Comparison of ENCODE assay signal across 8 cellular contexts in the genomic region with DNA sequence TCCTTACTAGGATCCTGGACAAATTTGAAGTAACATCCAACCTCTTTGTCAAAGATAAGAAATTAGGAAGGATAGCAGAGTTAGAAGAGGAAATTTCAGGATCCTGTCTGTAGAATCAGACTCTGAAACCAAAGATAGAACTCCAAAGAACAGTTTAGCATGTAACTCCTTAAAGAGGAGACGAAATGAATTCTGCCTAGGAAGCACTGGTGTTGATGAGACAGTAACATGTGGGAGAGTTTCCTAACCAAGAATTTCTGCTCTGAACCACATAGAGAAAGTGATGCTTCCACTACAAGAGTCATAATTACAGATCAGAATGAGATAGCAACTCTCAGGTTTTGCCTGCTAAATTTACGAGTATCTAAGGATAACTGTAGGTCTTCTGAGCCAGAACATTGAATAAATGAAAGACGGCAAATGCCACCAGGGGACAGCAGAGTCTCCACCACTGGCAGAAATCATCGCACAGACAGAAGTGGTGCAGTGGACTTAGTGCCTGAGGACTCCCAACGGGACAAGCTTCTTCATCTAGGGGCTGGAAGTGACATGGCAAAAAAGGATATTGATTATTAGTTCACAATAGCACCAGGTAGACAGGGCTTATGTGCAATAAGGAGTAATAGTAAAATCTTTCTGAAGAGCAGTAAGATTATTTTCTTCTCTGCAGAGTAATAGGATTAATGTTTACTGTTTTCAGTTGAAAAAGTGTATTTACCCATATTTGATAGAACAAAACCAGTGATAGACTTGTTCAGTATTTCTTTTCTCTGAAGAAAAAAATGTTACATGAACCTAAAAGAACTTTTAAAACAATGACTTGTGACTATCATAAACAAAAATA. TPM values are rescaled to one million over a fixed set of nuclear protein-coding genes. Genes with fewer than 3 reads are reported as not detected.
DNase-seq lines count a peak whose midpoint lies in the region; ATAC-seq and TF ChIP-seq lines count a peak whose summit lies in the region.

No MANE protein-coding gene starts in this region.

- no peak for TF ChIP-seq POLR2A in gastrocnemius medialis (IDR thresholded peaks at IDR 0.05)

- POLR2A ChIA-PET in GM10248 (lab: Yijun Ruan, JAX), result no interaction called here

- ATAC-seq in GM21786 (IDR thresholded peaks at IDR 0.05; ENCODE audit: unreplicated experiment) (peak; percentile 96), right cardiac atrium (peak; percentile 93 to 95), gastrocnemius medialis (peak; percentile 87 to 97)

- WGBS in right cardiac atrium, result 17% methylated on average over 5 of the region's 5 CpGs

- TF ChIP-seq CTCF in GM10248 (IDR thresholded peaks at IDR 0.05; ENCODE audit: control extremely low read depth, extremely low read depth, low read depth, missing control alignments) (peak; percentile 73), gastrocnemius medialis (IDR thresholded peaks at IDR 0.05 in 4 of 5, conservative IDR thresholded peaks at IDR 0.05 in 1 of 5) (peak; percentile 82 to 95 (median 91))

- H3K27me3 ChIP-seq in Karpas-422 (ENCODE audit: low read length), result no peaks in the 10 kb centered on the region; the same call in 1 of the 2 replicates
- no peaks in the 10 kb centered on the region for H3K27me3 ChIP-seq in right cardiac atrium (ENCODE audit: control insufficient read depth, insufficient read depth)
- H3K27me3 ChIP-seq in gastrocnemius medialis, result no peaks in the 10 kb centered on the region

- H3K9me3 ChIP-seq in Karpas-422 (ENCODE audit: low read length) (no peaks in the 10 kb centered on the region), right cardiac atrium (ENCODE audit: control insufficient read depth, low read length) (no peaks in the 10 kb centered on the region), gastrocnemius medialis (no peaks in the 10 kb centered on the region)

- H3K4me2 ChIP-seq in Karpas-422 (ENCODE audit: low read depth, low read length, poor library complexity, severe bottlenecking), result no peak overlapping the region

- no peaks in the 10 kb centered on the region for H3K79me2 ChIP-seq in Karpas-422 (ENCODE audit: low read length)

- no peaks in the 10 kb centered on the region for H4K20me1 ChIP-seq in Karpas-422 (ENCODE audit: insufficient read depth, low read depth, low read length)

- H3K36me3 ChIP-seq in Karpas-422 (ENCODE audit: insufficient read depth, low read length), result no peaks in the 10 kb centered on the region
- H3K36me3 ChIP-seq in gastrocnemius medialis, result no peaks in the 10 kb centered on the region

- no peak overlapping the region for H2AFZ ChIP-seq in Karpas-422 (ENCODE audit: low read length)

- CTCF ChIA-PET in GM10248 (lab: Yijun Ruan, JAX), result interaction anchor here (1.0 to 1.6 kb wide), 3 partner anchors 117 to 444 kb away, joined by 3 to 9 read pairs (median 4); no protein-coding TSS in a partner anchor

- DNase-seq in GM10248 (ENCODE audit: extremely low spot score) (peak; percentile 59), Karpas-422 (peak; percentile 74), SKM-1 treated with dmso at 0.1 percent for 144 hours (lab: John Stamatoyannopoulos, UW; ENCODE audit: unreplicated experiment) (peak; percentile 26), anterior cingulate cortex (lab: John Stamatoyannopoulos, UW) (peak in 54 of 58 donors; percentile 0 to 84 (median 38)), right cardiac atrium (peak; percentile 60 to 84 (median 66)), gastrocnemius medialis (peak; percentile 10 to 55), T1000 (lab: John Stamatoyannopoulos, UW) (no peak)

- intact Hi-C loops in right cardiac atrium (cut with DNase I) (loop anchor here (2.0 to 10.0 kb wide), 6 partner anchors 117 to 715 kb away; no protein-coding TSS in a partner anchor), gastrocnemius medialis (cut with DNase I; ENCODE audit: low total_unique reads) (loop anchor here (1.0 to 2.0 kb wide), 3 partner anchors 120 to 473 kb away; no protein-coding TSS in a partner anchor)

- in situ Hi-C loops in gastrocnemius medialis (cut with MboI; ENCODE audit: low sequenced_read_pairs in 4 of 4), result loop anchor here (5.0 to 25.0 kb wide), 9 partner anchors 55 to 707 kb away; partner anchors contain the start of genes C4orf46 (in 1 of the 4), ETFDH (in 1 of the 4) and RAPGEF2 (in 1 of the 4)

- no peak overlapping the region for H3K4me3 ChIP-seq in Karpas-422 (ENCODE audit: low read length)
- no peak overlapping the region for H3K4me3 ChIP-seq in right cardiac atrium (ENCODE audit: low read length)
- H3K4me3 ChIP-seq in gastrocnemius medialis, result no peak overlapping the region

- H3K4me1 ChIP-seq in Karpas-422 (ENCODE audit: low read length), result no peaks in the 10 kb centered on the region
- H3K4me1 ChIP-seq in right cardiac atrium (ENCODE audit: control insufficient read depth, insufficient read depth, low read length), result no peaks in the 10 kb centered on the region
- no peaks in the 10 kb centered on the region for H3K4me1 ChIP-seq in gastrocnemius medialis

- H3K9me2 ChIP-seq in Karpas-422 (replicated peaks; ENCODE audit: insufficient read depth, low read length), result no peaks in the 10 kb centered on the region

- H3K9ac ChIP-seq in Karpas-422 (ENCODE audit: low read length), result no peak overlapping the region

- H3K27ac ChIP-seq in Karpas-422 (ENCODE audit: low read length), result no peak overlapping the region
- H3K27ac ChIP-seq in right cardiac atrium (ENCODE audit: low read length), result no peak overlapping the region
- H3K27ac ChIP-seq in gastrocnemius medialis, result no peak overlapping the region

RNA-seq across cellular contexts. Expression of gene PPID, which starts 6.7 kb away (rescaled TPM):
- 56.8 and 57.3 TPM in 2 replicates for total RNA-seq in Karpas-422 (2014; rRNA removed; shearing (Covaris generic); ENCODE audit: low replicate concordance)
- total RNA-seq in right cardiac atrium (10 to 100 TPM; 19.2 to 38.3 (median 28.0) TPM), gastrocnemius medialis (10 to 100 TPM; 30.1 to 81.8 (median 40.6) TPM)
- 39.9 TPM for polyA plus RNA-seq in right cardiac atrium

RNA-seq across cellular contexts. Expression of gene FNIP2, which starts 38.9 kb away (rescaled TPM):
- 0.04 and 0.56 TPM in 2 replicates for total RNA-seq in Karpas-422 (2014; rRNA removed; shearing (Covaris generic); ENCODE audit: low replicate concordance)
- total RNA-seq in right cardiac atrium (10 to 100 TPM; 37.0 to 59.5 (median 48.3) TPM), gastrocnemius medialis (10 to 100 TPM in 3 of 4 donors, 1 to 10 TPM in 1; 9.9 to 32.8 (median 22.2) TPM)
- 16.4 TPM for polyA plus RNA-seq in right cardiac atrium

RNA-seq across cellular contexts. Expression of gene ETFDH, which starts 57.8 kb away (rescaled TPM):
- 34.2 and 54.3 TPM in 2 replicates for total RNA-seq in Karpas-422 (2014; rRNA removed; shearing (Covaris generic); ENCODE audit: low replicate concordance)
- total RNA-seq in right cardiac atrium (100 to 1,000 TPM; 119 to 152 (median 146) TPM), gastrocnemius medialis (10 to 100 TPM; 53.1 to 83.1 (median 62.0) TPM)
- 204 TPM for polyA plus RNA-seq in right cardiac atrium

RNA-seq across cellular contexts. Expression of gene C4orf46, which starts 58.3 kb away (rescaled TPM):
- 12.6 and 27.9 TPM in 2 replicates for total RNA-seq in Karpas-422 (2014; rRNA removed; shearing (Covaris generic); ENCODE audit: low replicate concordance)
- 1 to 10 TPM; 2.6 to 4.2 (median 3.8) TPM for total RNA-seq in right cardiac atrium
- 3.3 TPM for polyA plus RNA-seq in right cardiac atrium
- total RNA-seq in gastrocnemius medialis, result 1 to 10 TPM in 3 of 4 donors, under 1 TPM in 1; 0.51 to 2.1 (median 1.4) TPM
